1 cellular context compared by ENCODE assay signal in the genomic region with DNA sequence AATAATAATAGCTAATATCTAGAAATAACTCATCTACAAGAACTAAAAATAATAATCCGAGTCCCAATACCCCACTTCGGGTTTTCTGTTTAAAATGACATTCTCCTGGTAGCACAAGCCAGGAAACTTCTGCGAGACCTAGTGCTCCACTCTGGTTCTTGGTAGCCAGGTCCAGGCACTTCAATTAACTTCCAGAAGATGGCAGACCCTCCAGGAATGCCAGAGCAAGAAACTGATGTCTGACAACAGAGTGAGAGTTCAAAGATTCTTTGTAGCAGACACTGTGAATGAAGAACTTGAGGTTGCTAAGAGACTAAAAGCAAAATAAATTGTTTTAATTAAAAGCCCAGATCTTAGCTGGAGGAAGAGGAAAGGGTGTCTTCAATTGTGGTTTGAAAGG.
TF ChIP-seq lines count a peak whose summit lies in the region.

No MANE protein-coding gene starts in this region.

TF ChIP-seq in SK-N-SH, 30 proteins besides CTCF, POLR2A, EP300 and RAD21 (continued from another document):
- TF ChIP-seq, protein P1, sequence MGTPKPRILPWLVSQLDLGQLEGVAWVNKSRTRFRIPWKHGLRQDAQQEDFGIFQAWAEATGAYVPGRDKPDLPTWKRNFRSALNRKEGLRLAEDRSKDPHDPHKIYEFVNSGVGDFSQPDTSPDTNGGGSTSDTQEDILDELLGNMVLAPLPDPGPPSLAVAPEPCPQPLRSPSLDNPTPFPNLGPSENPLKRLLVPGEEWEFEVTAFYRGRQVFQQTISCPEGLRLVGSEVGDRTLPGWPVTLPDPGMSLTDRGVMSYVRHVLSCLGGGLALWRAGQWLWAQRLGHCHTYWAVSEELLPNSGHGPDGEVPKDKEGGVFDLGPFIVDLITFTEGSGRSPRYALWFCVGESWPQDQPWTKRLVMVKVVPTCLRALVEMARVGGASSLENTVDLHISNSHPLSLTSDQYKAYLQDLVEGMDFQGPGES (IDR thresholded peaks at IDR 0.05; ENCODE audit: low read depth, low read length): no peak
- TF ChIP-seq ELF1 (IDR thresholded peaks at IDR 0.05) (no peak), RFX5 (IDR thresholded peaks at IDR 0.05; ENCODE audit: low read length) (no peak), FOSL2 (IDR thresholded peaks at IDR 0.05; ENCODE audit: borderline replicate concordance, low read depth) (no peak), TCF12 (IDR thresholded peaks at IDR 0.05) (no peak)
- TF ChIP-seq, protein P2, sequence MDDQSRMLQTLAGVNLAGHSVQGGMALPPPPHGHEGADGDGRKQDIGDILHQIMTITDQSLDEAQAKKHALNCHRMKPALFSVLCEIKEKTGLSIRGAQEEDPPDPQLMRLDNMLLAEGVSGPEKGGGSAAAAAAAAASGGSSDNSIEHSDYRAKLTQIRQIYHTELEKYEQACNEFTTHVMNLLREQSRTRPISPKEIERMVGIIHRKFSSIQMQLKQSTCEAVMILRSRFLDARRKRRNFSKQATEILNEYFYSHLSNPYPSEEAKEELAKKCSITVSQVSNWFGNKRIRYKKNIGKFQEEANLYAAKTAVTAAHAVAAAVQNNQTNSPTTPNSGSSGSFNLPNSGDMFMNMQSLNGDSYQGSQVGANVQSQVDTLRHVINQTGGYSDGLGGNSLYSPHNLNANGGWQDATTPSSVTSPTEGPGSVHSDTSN (IDR thresholded peaks at IDR 0.05): no peak
- TF ChIP-seq, protein P3, sequence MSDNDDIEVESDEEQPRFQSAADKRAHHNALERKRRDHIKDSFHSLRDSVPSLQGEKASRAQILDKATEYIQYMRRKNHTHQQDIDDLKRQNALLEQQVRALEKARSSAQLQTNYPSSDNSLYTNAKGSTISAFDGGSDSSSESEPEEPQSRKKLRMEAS (IDR thresholded peaks at IDR 0.05; ENCODE audit: low read depth): no peak
